In genomic region chr5:132116072-132116471, GRCh38 we compare ENCODE assay signal across 1 cellular context.
TF ChIP-seq lines count a peak whose summit lies in the region.

No MANE protein-coding gene starts in this region.

TF ChIP-seq in IMR-90, 13 proteins besides CTCF, POLR2A, EP300 and RAD21 (continued from another document):
- peak; percentile 47; the same call in 1 of the 2 replicates for TF ChIP-seq MAFK (IDR thresholded peaks at IDR 0.05; ENCODE audit: low read depth, low read length)
